In the genomic region with DNA sequence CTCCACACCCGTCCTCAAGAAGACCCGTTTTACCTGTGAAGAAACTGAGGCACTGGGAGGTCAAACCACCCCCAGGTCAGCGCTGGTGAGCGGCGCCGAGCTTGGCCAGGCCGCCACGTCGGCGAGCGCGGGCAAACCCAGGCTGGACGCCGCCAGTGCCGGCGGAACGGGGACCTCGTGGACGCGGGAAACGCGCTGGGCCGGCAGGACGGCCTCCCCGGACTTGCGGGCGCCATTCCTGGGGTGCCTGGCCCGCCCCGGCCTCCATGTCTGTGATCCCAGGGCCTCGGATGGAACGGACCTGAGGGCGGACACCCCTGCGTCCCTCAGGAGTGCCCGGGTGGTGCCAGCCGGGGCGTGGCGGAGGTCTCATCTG, we compare ENCODE assay signal across 8 cellular contexts. TPM values are rescaled to one million over a fixed set of nuclear protein-coding genes. Genes with fewer than 3 reads are reported as not detected.
A peak's percentile ranks its signal among the peaks of the same experiment; 100 is the strongest.
DNase-seq lines count a peak whose midpoint lies in the region; ATAC-seq and TF ChIP-seq lines count a peak whose summit lies in the region.

No MANE protein-coding gene starts in this region.

- intact Hi-C loops in natural killer cell (cut with micrococcal nuclease), result loop anchor here (2.0 kb wide), 1 partner anchor 56 kb away; no protein-coding TSS in a partner anchor
- intact Hi-C loops in vagina (cut with DNase I), result loop anchor here (5.0 kb wide), 1 partner anchor 54 kb away; a partner anchor contains a TSS

- peaks cover 6% of the 10 kb centered on the region for H3K9me3 ChIP-seq in vagina

- peaks cover 0 to 4% of the 10 kb centered on the region in 2 donors for H3K27me3 Mint-ChIP-seq in natural killer cell (ENCODE audit: low read depth in 2 of 2)
- H3K27me3 Mint-ChIP-seq in natural killer cell treated with Interleukin-12 subunit alpha and Interleukin-12 subunit beta and Interleukin-15 and Interleukin-18, amount 100 ng/mL, for 72 hours, result peaks cover 0 to 3% of the 10 kb centered on the region in 2 donors
- no peaks in the 10 kb centered on the region for H3K27me3 Mint-ChIP-seq in mesothelial cell of epicardium (ENCODE audit: low read depth)

- peak overlapping the region; percentile 69 for H3K4me3 ChIP-seq in choroid plexus epithelial cell (ENCODE audit: low read depth, low read length)
- peak overlapping the region; percentile 85 to 94 for H3K4me3 ChIP-seq in vagina

- H3K4me1 Mint-ChIP-seq in natural killer cell (peaks cover 6 to 8% of the 10 kb centered on the region in 2 donors), mesothelial cell of epicardium (peaks cover 4% of the 10 kb centered on the region)
- H3K4me1 Mint-ChIP-seq in natural killer cell treated with Interleukin-12 subunit alpha and Interleukin-12 subunit beta and Interleukin-15 and Interleukin-18, amount 100 ng/mL, for 72 hours (ENCODE audit: low read depth in 2 of 2), result peaks cover 5 to 9% of the 10 kb centered on the region in 2 donors

- TF ChIP-seq CTCF in natural killer cell (IDR thresholded peaks at IDR 0.05) (no peak), choroid plexus epithelial cell (conservative IDR thresholded peaks at IDR 0.05; ENCODE audit: low read depth, low read length) (no peak), mesothelial cell of epicardium (IDR thresholded peaks at IDR 0.05; ENCODE audit: unreplicated experiment) (no peak), vagina (IDR thresholded peaks at IDR 0.05) (no peak)

- peaks cover 7% of the 10 kb centered on the region in 2 donors for H3K9me3 Mint-ChIP-seq in natural killer cell
- peaks cover 4% of the 10 kb centered on the region for H3K9me3 Mint-ChIP-seq in natural killer cell treated with Interleukin-12 subunit alpha and Interleukin-12 subunit beta and Interleukin-15 and Interleukin-18, amount 100 ng/mL, for 72 hours
- H3K9me3 Mint-ChIP-seq in mesothelial cell of epicardium, result peaks cover 29% of the 10 kb centered on the region

- H3K4me3 Mint-ChIP-seq in natural killer cell (peak overlapping the region; percentile 58), mesothelial cell of epicardium (peak overlapping the region; percentile 52)
- H3K4me3 Mint-ChIP-seq in natural killer cell treated with Interleukin-12 subunit alpha and Interleukin-12 subunit beta and Interleukin-15 and Interleukin-18, amount 100 ng/mL, for 72 hours, result no peak overlapping the region

- peaks cover 12% of the 10 kb centered on the region for H3K36me3 Mint-ChIP-seq in natural killer cell
- peaks cover 14% of the 10 kb centered on the region for H3K36me3 Mint-ChIP-seq in natural killer cell treated with Interleukin-12 subunit alpha and Interleukin-12 subunit beta and Interleukin-15 and Interleukin-18, amount 100 ng/mL, for 72 hours
- H3K36me3 Mint-ChIP-seq in mesothelial cell of epicardium, result peaks cover 9% of the 10 kb centered on the region

- H3K27ac Mint-ChIP-seq in natural killer cell, result peak overlapping the region in 1 of 2 donors; percentile 82
- H3K27ac Mint-ChIP-seq in natural killer cell treated with Interleukin-12 subunit alpha and Interleukin-12 subunit beta and Interleukin-15 and Interleukin-18, amount 100 ng/mL, for 72 hours, result no peak overlapping the region
- H3K27ac Mint-ChIP-seq in mesothelial cell of epicardium, result no peak overlapping the region

- peaks cover 37% of the 10 kb centered on the region for H3K4me1 ChIP-seq in vagina

- CTCF ChIA-PET in HEK293T (lab: Yijun Ruan, JAX), result no interaction called here

- ATAC-seq in natural killer cell, result no peak
- ATAC-seq in natural killer cell treated with Interleukin-12 subunit alpha and Interleukin-12 subunit beta and Interleukin-15 and Interleukin-18, amount 100 ng/mL, for 72 hours, result no peak

- H3K27me3 ChIP-seq in vagina, result no peaks in the 10 kb centered on the region

- POLR2A ChIA-PET in HEK293T (lab: Yijun Ruan, JAX), result no interaction called here

- peak overlapping the region; percentile 94 for H3K27ac ChIP-seq in vagina

- no peak for DNase-seq in natural killer cell
- DNase-seq in natural killer cell treated with Interleukin-12 subunit alpha and Interleukin-12 subunit beta and Interleukin-15 and Interleukin-18, amount 100 ng/mL, for 72 hours (ENCODE audit: low spot score), result no peak
- no peak for DNase-seq in choroid plexus epithelial cell (ENCODE audit: low read depth)
- no peak for DNase-seq in mesothelial cell of epicardium (ENCODE audit: low spot score in 2 of 2, unreplicated experiment in 2 of 2)
- DNase-seq in vagina (ENCODE audit: extremely low spot score in 2 of 2), result no peak
- DNase-seq in NCI-H345 (lab: John Stamatoyannopoulos, UW), result no peak
- no peak for DNase-seq in HEK293T (ENCODE audit: extremely low spot score)
- DNase-seq in GM19240 (ENCODE audit: insufficient read length, low spot score), result no peak

- H3K36me3 ChIP-seq in vagina, result peaks cover 0 to 3% of the 10 kb centered on the region in 2 donors

- no peak for TF ChIP-seq POLR2A in vagina (IDR thresholded peaks at IDR 0.05)

TF ChIP-seq in HEK293T, 16 proteins besides CTCF, POLR2A, EP300 and RAD21:
- no peak for TF ChIP-seq NFRKB (IDR thresholded peaks at IDR 0.05)
- TF ChIP-seq SUZ12 (IDR thresholded peaks at IDR 0.05), result no peak
- TF ChIP-seq SP1 (IDR thresholded peaks at IDR 0.05), result no peak
- TF ChIP-seq L3MBTL2 (conservative IDR thresholded peaks at IDR 0.05), result no peak
- TF ChIP-seq FOXA1 (IDR thresholded peaks at IDR 0.05), result no peak
- no peak for TF ChIP-seq TARDBP (IDR thresholded peaks at IDR 0.05)
TF ChIP-seq in HEK293T: peak in this region for 0.

RNA-seq across cellular contexts. Expression of a gene that starts 0.8 kb away (rescaled TPM):
- total RNA-seq in natural killer cell (10 to 100 TPM; 64.0 to 70.1 (median 65.2) TPM), mesothelial cell of epicardium (82.2 to 84.5 TPM (median 83.9 TPM) in 3 replicates), vagina (70.0 TPM)
- 10 to 100 TPM; 50.1 to 53.9 TPM for total RNA-seq in natural killer cell treated with Interleukin-12 subunit alpha and Interleukin-12 subunit beta and Interleukin-15 and Interleukin-18, amount 100 ng/mL, for 72 hours

RNA-seq across cellular contexts. Expression of a gene that starts 17.0 kb away (rescaled TPM):
- total RNA-seq in natural killer cell (100 to 1,000 TPM in 2 of 3 donors, 10 to 100 TPM in 1; 89.1 to 109 (median 107) TPM), mesothelial cell of epicardium (95.4 to 102 TPM (median 97.2 TPM) in 3 replicates), vagina (96.5 TPM)
- total RNA-seq in natural killer cell treated with Interleukin-12 subunit alpha and Interleukin-12 subunit beta and Interleukin-15 and Interleukin-18, amount 100 ng/mL, for 72 hours, result 100 to 1,000 TPM in 1 of 2 donors, 10 to 100 TPM in 1; 89.7 to 164 TPM

RNA-seq across cellular contexts. Expression of a gene that starts 54.9 kb away (rescaled TPM):
- total RNA-seq in natural killer cell (100 to 1,000 TPM in 2 of 3 donors, 10 to 100 TPM in 1; 96.8 to 144 (median 126) TPM), mesothelial cell of epicardium (200 to 205 TPM (median 204 TPM) in 3 replicates), vagina (165 TPM)
- 10 to 100 TPM; 69.4 to 81.7 TPM for total RNA-seq in natural killer cell treated with Interleukin-12 subunit alpha and Interleukin-12 subunit beta and Interleukin-15 and Interleukin-18, amount 100 ng/mL, for 72 hours
